ENCODE assay signal across 18 cellular contexts in genomic region chr1:99119193-99119592, GRCh38.
DNase-seq lines count a peak whose midpoint lies in the region; ATAC-seq and TF ChIP-seq lines count a peak whose summit lies in the region.
"Had no signal": no experiment of that assay in that cellular context is flagged by ENCODE, and none has a peak within 500 bp of the region (broad histone marks: within the 10 kb centered on the region; RNA-seq: fewer than 3 reads in every experiment).

No MANE protein-coding gene starts in this region.

- no peak overlapping the region for H3K4me2 ChIP-seq in GM23338

- no peaks in the 10 kb centered on the region for H3F3A ChIP-seq in GM23338 (replicated peaks; ENCODE audit: low read depth)

- H2AFZ ChIP-seq in GM23338: 0 out of 2 replicates have a peak overlapping the region, but pooled peaks have one; percentile 67

- TF ChIP-seq CTCF in GM23338 (conservative IDR thresholded peaks at IDR 0.05; ENCODE audit: low read depth in 2 of 2): no peak

- no peak overlapping the region for H3K4me3 Mint-ChIP-seq in GM23338
- H3K4me3 Mint-ChIP-seq: CD14-positive monocyte had no signal

- H3K9me2 ChIP-seq in GM23338 (ENCODE audit: insufficient read depth): 0 out of 2 replicates have a peak, but pooled peaks cover 4% of the 10 kb centered on the region

- H3K36me3 Mint-ChIP-seq in GM23338 (ENCODE audit: low read depth): no peaks in the 10 kb centered on the region
- H3K36me3 Mint-ChIP-seq: CD14-positive monocyte had no signal

- H3K27ac Mint-ChIP-seq in GM23338: no peak overlapping the region
- H3K27ac Mint-ChIP-seq: CD14-positive monocyte had no signal

- H3K36me3 ChIP-seq in GM23338 (ENCODE audit: insufficient read depth): no peaks in the 10 kb centered on the region
- no peaks in the 10 kb centered on the region for H3K36me3 ChIP-seq in MG63

- no peaks in the 10 kb centered on the region for H3K79me2 ChIP-seq in GM23338 (replicated peaks; ENCODE audit: insufficient read depth)

- H3K4me1 ChIP-seq in GM23338 (ENCODE audit: insufficient read depth): no peaks in the 10 kb centered on the region

- ATAC-seq in GM23338 (no peak), GM18517 (IDR thresholded peaks at IDR 0.05; ENCODE audit: unreplicated experiment) (no peak), HG02759 (IDR thresholded peaks at IDR 0.05; ENCODE audit: unreplicated experiment) (no peak), GM21423 (IDR thresholded peaks at IDR 0.05; ENCODE audit: unreplicated experiment) (no peak)
- ATAC-seq: HCT116, Panc1 had no signal

- H3K27me3 ChIP-seq in GM23338 (ENCODE audit: insufficient read depth) (no peaks in the 10 kb centered on the region), MG63 (no peaks in the 10 kb centered on the region)

- H3K27me3 Mint-ChIP-seq in GM23338 (ENCODE audit: insufficient read depth, low read depth, poor library complexity): peaks cover 2% of the 10 kb centered on the region

- H4K20me1 ChIP-seq in GM23338 (replicated peaks; ENCODE audit: insufficient read depth): no peaks in the 10 kb centered on the region

- no peaks in the 10 kb centered on the region for H3K4me1 Mint-ChIP-seq in GM23338
- H3K4me1 Mint-ChIP-seq: CD14-positive monocyte had no signal

- no peaks in the 10 kb centered on the region for H3K9me3 Mint-ChIP-seq in GM23338

- H3K27ac ChIP-seq in GM23338 (ENCODE audit: low read depth): no peak overlapping the region

- DNase-seq in GM23338 (ENCODE audit: low spot score): no peak
- DNase-seq in MG63: peak; percentile 71
- peak; percentile 26 for DNase-seq in cerebellar cortex (ENCODE audit: low spot score)
- peak; percentile 7 for DNase-seq in globus pallidus (ENCODE audit: low spot score)
- no peak for DNase-seq in AML-193 (lab: John Stamatoyannopoulos, UW)
- DNase-seq: COR-L47, KBM-7, MM.1S, NCI-H1105 treated with DMSO at 0.1 percent for 48 hours, NCI-H1694 treated with DMSO at 0.1 percent for 48 hours, NCI-H774, SW 1271 had no signal

- H3K4me3 ChIP-seq in GM23338: no peak overlapping the region
- no peak overlapping the region for H3K4me3 ChIP-seq in MG63

- no peaks in the 10 kb centered on the region for H3K9me3 ChIP-seq in MG63

TF ChIP-seq in GM23338, 12 proteins besides CTCF, POLR2A, EP300 and RAD21:
- TF ChIP-seq STAT1 (IDR thresholded peaks at IDR 0.05; ENCODE audit: unreplicated experiment) (no peak), REST (IDR thresholded peaks at IDR 0.05; ENCODE audit: unreplicated experiment) (no peak), EZH2phosphoT487 (IDR thresholded peaks at IDR 0.05; ENCODE audit: unreplicated experiment) (no peak), EZH2 (IDR thresholded peaks at IDR 0.05; ENCODE audit: low read depth, unreplicated experiment) (no peak), ZNF114 (CRISPR knock-in tag; IDR thresholded peaks at IDR 0.05) (no peak), JUNB (IDR thresholded peaks at IDR 0.05; ENCODE audit: unreplicated experiment) (no peak), CREB1 (CRISPR knock-in tag; IDR thresholded peaks at IDR 0.05; ENCODE audit: low read depth) (no peak), ZNF462 (CRISPR knock-in tag; IDR thresholded peaks at IDR 0.05) (no peak), NANOG (IDR thresholded peaks at IDR 0.05; ENCODE audit: borderline replicate concordance) (no peak), POLR2AphosphoS5 (IDR thresholded peaks at IDR 0.05; ENCODE audit: low read depth) (no peak), ETS1 (IDR thresholded peaks at IDR 0.05) (no peak), ZNF331 (CRISPR knock-in tag; IDR thresholded peaks at IDR 0.05; ENCODE audit: low read depth) (no peak)

Comparison
In these comparisons a context has a peak if more than half of its experiments do, and no peak if none do; other contexts are left out.
1. DNase-seq: peak in MG63 (single experiment), cerebellar cortex (single experiment) and globus pallidus (single experiment); none in GM23338 (single experiment) and AML-193 (0 of 2).